Comparison of ENCODE assay signal across 18 cellular contexts in genomic region chr3:41188291-41188690, GRCh38. TPM values are rescaled to one million over a fixed set of nuclear protein-coding genes. Genes with fewer than 3 reads are reported as not detected.
A peak's percentile ranks its signal among the peaks of the same experiment; 100 is the strongest.
DNase-seq lines count a peak whose midpoint lies in the region; ATAC-seq lines count a peak whose summit lies in the region.
"Had no signal": no experiment of that assay in that cellular context is flagged by ENCODE, and none has a peak within 500 bp of the region (broad histone marks: within the 10 kb centered on the region; RNA-seq: fewer than 3 reads in every experiment).

No MANE protein-coding gene starts in this region.

- H3K36me3 Mint-ChIP-seq in T-helper 2 cell treated with Interferon-gamma antibody and Interleukin-4, amounts not matched to agents 5 μg/mL and 100 μg/mL, for 36 hours (ENCODE audit: low read depth) = peaks cover 2% of the 10 kb centered on the region
- no peaks in the 10 kb centered on the region for H3K36me3 Mint-ChIP-seq in activated naive CD8-positive, alpha-beta T cell treated with anti-CD3 and anti-CD28 coated beads, Interleukin-2, amount 50 U/mL, for 24 hours (ENCODE audit: low read depth)

- H3K27ac Mint-ChIP-seq in T-helper 2 cell treated with Interferon-gamma antibody and Interleukin-4, amounts not matched to agents 5 μg/mL and 100 μg/mL, for 36 hours = peak overlapping the region; percentile 76
- H3K27ac Mint-ChIP-seq in activated naive CD8-positive, alpha-beta T cell treated with anti-CD3 and anti-CD28 coated beads, Interleukin-2, amount 50 U/mL, for 24 hours = peak overlapping the region; percentile 74
- H3K27ac Mint-ChIP-seq: T-helper 1 cell treated with Interleukin-12 subunit alpha and Interleukin-12 subunit beta and Interleukin-4 antibody, amounts not matched to agents 30 μg/mL and 1 μg/mL, for 36 hours had no signal

- no peaks in the 10 kb centered on the region for H3K9me3 Mint-ChIP-seq in T-helper 2 cell treated with Interferon-gamma antibody and Interleukin-4, amounts not matched to agents 5 μg/mL and 100 μg/mL, for 36 hours
- no peaks in the 10 kb centered on the region for H3K9me3 Mint-ChIP-seq in activated naive CD8-positive, alpha-beta T cell treated with anti-CD3 and anti-CD28 coated beads, Interleukin-2, amount 50 U/mL, for 24 hours
- H3K9me3 Mint-ChIP-seq: T-helper 1 cell treated with Interleukin-12 subunit alpha and Interleukin-12 subunit beta and Interleukin-4 antibody, amounts not matched to agents 30 μg/mL and 1 μg/mL, for 36 hours had no signal

- peaks cover 28% of the 10 kb centered on the region for H3K4me1 Mint-ChIP-seq in T-helper 2 cell treated with Interferon-gamma antibody and Interleukin-4, amounts not matched to agents 5 μg/mL and 100 μg/mL, for 36 hours (ENCODE audit: low read depth)
- H3K4me1 Mint-ChIP-seq in activated naive CD8-positive, alpha-beta T cell treated with anti-CD3 and anti-CD28 coated beads, Interleukin-2, amount 50 U/mL, for 24 hours = peaks cover 32% of the 10 kb centered on the region

- ATAC-seq in GM18867 (IDR thresholded peaks at IDR 0.05; ENCODE audit: unreplicated experiment) (peak; percentile 67), HG03025 (IDR thresholded peaks at IDR 0.05; ENCODE audit: low FRiP score, unreplicated experiment) (no peak)
- peak; percentile 99 for ATAC-seq in activated naive CD8-positive, alpha-beta T cell treated with anti-CD3 and anti-CD28 coated beads, Interleukin-2, amount 50 U/mL, for 24 hours

- peaks cover 22% of the 10 kb centered on the region for H3K27me3 Mint-ChIP-seq in T-helper 2 cell treated with Interferon-gamma antibody and Interleukin-4, amounts not matched to agents 5 μg/mL and 100 μg/mL, for 36 hours (ENCODE audit: low read depth)
- H3K27me3 Mint-ChIP-seq in activated naive CD8-positive, alpha-beta T cell treated with anti-CD3 and anti-CD28 coated beads, Interleukin-2, amount 50 U/mL, for 24 hours = peaks cover 9% of the 10 kb centered on the region

- DNase-seq in Caki2 (ENCODE audit: low read depth) (peak; percentile 41), putamen (ENCODE audit: low spot score) (no peak), G401 (ENCODE audit: low spot score) (no peak)
- peak; percentile 66 for DNase-seq in T-helper 2 cell treated with Interferon-gamma antibody and Interleukin-4, amounts not matched to agents 5 μg/mL and 100 μg/mL, for 36 hours (ENCODE audit: low spot score)
- peak; percentile 18 for DNase-seq in activated naive CD8-positive, alpha-beta T cell treated with anti-CD3 and anti-CD28 coated beads, Interleukin-2, amount 50 U/mL, for 24 hours
- DNase-seq: activated CD8-positive, alpha-beta memory T cell treated with anti-CD3 and anti-CD28 coated beads, Interleukin-2, amount 50 U/mL, for 4 hours; Caco-2; central memory CD4-positive, alpha-beta T cell; EL; Karpas-422; NCI-H1092 treated with DMSO at 0.1 percent for 48 hours; NCI-H2081 treated with DMSO at 0.1 percent for 48 hours; NCI-H524; retina; SHP77 had no signal

- in situ Hi-C loops in Caki2 (cut with HindIII; ENCODE audit: low pct_unique_long_range_greater_than_20kb, low sequenced_read_pairs) = no loop called here
- in situ Hi-C loops in G401 (cut with HindIII; ENCODE audit: low sequenced_read_pairs) = no loop called here

- peak overlapping the region; percentile 34 for H3K4me3 Mint-ChIP-seq in T-helper 2 cell treated with Interferon-gamma antibody and Interleukin-4, amounts not matched to agents 5 μg/mL and 100 μg/mL, for 36 hours
- H3K4me3 Mint-ChIP-seq in activated naive CD8-positive, alpha-beta T cell treated with anti-CD3 and anti-CD28 coated beads, Interleukin-2, amount 50 U/mL, for 24 hours = peak overlapping the region; percentile 12
- H3K4me3 Mint-ChIP-seq: T-helper 1 cell treated with Interleukin-12 subunit alpha and Interleukin-12 subunit beta and Interleukin-4 antibody, amounts not matched to agents 30 μg/mL and 1 μg/mL, for 36 hours had no signal

RNA-seq across cellular contexts. Expression of gene CTNNB1, which starts 11.0 kb away (rescaled TPM):
- 120 and 129 TPM in 2 replicates for total RNA-seq in Caki2 (2014; rRNA removed; shearing (Covaris generic); ENCODE audit: low replicate concordance)
- total RNA-seq in G401 (2014; rRNA removed; shearing (Covaris generic)) = 247 and 292 TPM in 2 replicates

Comparison
In these comparisons a context has a peak if more than half of its experiments do, and no peak if none do; other contexts are left out.
1. DNase-seq: peak in Caki2 (single experiment), T-helper 2 cell treated with Interferon-gamma antibody and Interleukin-4, amounts not matched to agents 5 μg/mL and 100 μg/mL, for 36 hours (single experiment) and activated naive CD8-positive, alpha-beta T cell treated with anti-CD3 and anti-CD28 coated beads, Interleukin-2, amount 50 U/mL, for 24 hours (single experiment); none in putamen (single experiment) and G401 (single experiment).